21 cellular contexts compared by ENCODE assay signal in the genomic region with DNA sequence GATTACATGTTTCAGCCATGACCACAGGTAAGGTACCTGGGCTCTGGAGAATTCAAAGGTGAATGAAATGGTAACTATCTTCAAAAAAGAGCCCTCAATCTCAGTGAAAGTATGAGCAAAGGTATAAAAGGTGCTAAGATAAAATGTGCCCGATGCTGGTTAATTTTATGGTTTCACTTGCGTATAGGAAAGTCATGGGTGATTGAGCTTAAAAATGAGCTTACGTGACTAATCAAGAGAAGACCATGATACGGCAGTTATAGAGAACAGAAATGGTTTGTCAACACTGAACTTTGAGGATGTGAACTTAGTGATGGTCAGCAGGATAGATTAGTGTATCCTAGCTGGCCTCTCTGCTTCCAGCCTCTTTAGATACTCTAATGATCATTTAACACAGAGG.
"Had no signal": no experiment of that assay in that cellular context is flagged by ENCODE, and none has a peak within 500 bp of the region (broad histone marks: within the 10 kb centered on the region; RNA-seq: fewer than 3 reads in every experiment).

No MANE protein-coding gene starts in this region.

- FAIRE-seq: astrocyte, bronchial epithelial cell had no signal

- H3K9me3 ChIP-seq: gastroesophageal sphincter, heart right ventricle, mucosa of descending colon, right atrium auricular region, tibial artery had no signal

- ATAC-seq: esophagus mucosa, gastroesophageal sphincter, heart right ventricle, left ventricle myocardium superior, mucosa of descending colon had no signal

- H3K4me1 ChIP-seq: heart right ventricle, right atrium auricular region had no signal

- H3K36me3 ChIP-seq: gastroesophageal sphincter, heart right ventricle, neural progenitor cell, right atrium auricular region, tibial artery, WERI-Rb-1 had no signal

- H3K27me3 ChIP-seq: gastroesophageal sphincter, heart right ventricle, neural progenitor cell, right atrium auricular region, tibial artery had no signal

- H3K27ac ChIP-seq: gastroesophageal sphincter, heart right ventricle, neural progenitor cell, right atrium auricular region, WERI-Rb-1 had no signal

- DNase-seq: activated CD4-positive, alpha-beta T cell treated with anti-CD3 and anti-CD28 coated beads, Interleukin-2, amount 50 U/mL, for 4 hours; activated gamma-delta T cell; cerebellar nuclear complex; effector CD8-positive, alpha-beta T cell; heart right ventricle; kidney glomerular epithelial cell; left ventricle myocardium superior; mucosa of descending colon; naive B cell; stimulated activated CD4-positive, alpha-beta T cell treated with anti-CD3 and anti-CD28 coated beads, Interleukin-12 subunit alpha, Interleukin-12 subunit beta, amount 100 ng/mL, for 4 hours; stimulated activated CD4-positive, alpha-beta T cell treated with anti-CD3 and anti-CD28 coated beads, Interleukin-1b, Interleukin-23, amount 100 ng/mL, for 48 hours; stimulated activated CD8-positive, alpha-beta memory T cell treated with anti-CD3 and anti-CD28 coated beads, Interleukin-4, amount 100 ng/mL, for 48 hours; stimulated activated naive CD4-positive, alpha-beta T cell treated with Interleukin-2 at 50 U/mL for 16 hours; tibial artery; WERI-Rb-1 had no signal

- H3K4me3 ChIP-seq: gastroesophageal sphincter, heart right ventricle, mucosa of descending colon, neural progenitor cell, right atrium auricular region, tibial artery had no signal
